ENCODE assay signal across 1 cellular context in the genomic region with DNA sequence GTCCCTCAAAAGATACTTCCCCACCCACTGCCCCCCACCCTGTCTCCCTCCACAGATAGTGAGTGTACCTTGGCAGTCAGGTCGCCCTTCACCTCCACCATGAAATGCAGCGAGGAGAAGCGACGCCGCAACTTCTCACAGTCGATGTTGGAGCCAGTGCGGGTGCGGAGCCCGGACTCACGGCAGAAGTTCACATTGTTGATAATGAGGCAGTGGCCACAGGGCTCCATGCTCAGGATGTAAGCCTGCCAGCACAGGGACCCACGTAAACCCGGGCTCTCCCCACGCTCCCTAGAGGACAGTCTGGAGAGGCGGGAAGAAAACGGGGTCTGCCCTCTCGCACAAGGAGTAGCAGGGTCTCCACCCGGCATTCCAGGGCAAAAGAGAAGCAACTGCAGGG.
TF ChIP-seq lines count a peak whose summit lies in the region.

No MANE protein-coding gene starts in this region.

TF ChIP-seq in H1, 55 proteins besides CTCF, POLR2A, EP300 and RAD21:
- TF ChIP-seq YY1 (IDR thresholded peaks at IDR 0.05; ENCODE audit: low read depth, low read length): no peak
- no peak for TF ChIP-seq ZNF274 (IDR thresholded peaks at IDR 0.05; ENCODE audit: borderline replicate concordance, extremely low read depth, low read length)
- TF ChIP-seq KDM4A (IDR thresholded peaks at IDR 0.05; ENCODE audit: low read depth, low read length, severe bottlenecking): no peak
- TF ChIP-seq GABPA (IDR thresholded peaks at IDR 0.05; ENCODE audit: borderline replicate concordance, insufficient read depth, low read length): no peak
- TF ChIP-seq PHF8 (conservative IDR thresholded peaks at IDR 0.05; ENCODE audit: low read depth, low read length): no peak
- no peak for TF ChIP-seq SAP30 (IDR thresholded peaks at IDR 0.05; ENCODE audit: insufficient read depth, insufficient replicate concordance, low read length)
- TF ChIP-seq CBX5 (IDR thresholded peaks at IDR 0.05; ENCODE audit: low read depth, low read length): no peak
- TF ChIP-seq TBP (IDR thresholded peaks at IDR 0.05; ENCODE audit: low read depth, low read length): no peak
- no peak for TF ChIP-seq NRF1 (IDR thresholded peaks at IDR 0.05; ENCODE audit: low read depth, low read length)
- TF ChIP-seq TAF1 (IDR thresholded peaks at IDR 0.05; ENCODE audit: low read depth, low read length): no peak
- TF ChIP-seq, protein P1, sequence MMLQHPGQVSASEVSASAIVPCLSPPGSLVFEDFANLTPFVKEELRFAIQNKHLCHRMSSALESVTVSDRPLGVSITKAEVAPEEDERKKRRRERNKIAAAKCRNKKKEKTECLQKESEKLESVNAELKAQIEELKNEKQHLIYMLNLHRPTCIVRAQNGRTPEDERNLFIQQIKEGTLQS (IDR thresholded peaks at IDR 0.05; ENCODE audit: insufficient read depth, low read depth, low read length): no peak
- TF ChIP-seq POU5F1 (IDR thresholded peaks at IDR 0.05; ENCODE audit: low read depth, low read length): no peak
- no peak for TF ChIP-seq GTF2F1 (IDR thresholded peaks at IDR 0.05; ENCODE audit: borderline replicate concordance, low read depth, low read length)
- no peak for TF ChIP-seq SIRT6 (IDR thresholded peaks at IDR 0.05; ENCODE audit: low read length)
